1 cellular context compared by ENCODE assay signal in the genomic region with DNA sequence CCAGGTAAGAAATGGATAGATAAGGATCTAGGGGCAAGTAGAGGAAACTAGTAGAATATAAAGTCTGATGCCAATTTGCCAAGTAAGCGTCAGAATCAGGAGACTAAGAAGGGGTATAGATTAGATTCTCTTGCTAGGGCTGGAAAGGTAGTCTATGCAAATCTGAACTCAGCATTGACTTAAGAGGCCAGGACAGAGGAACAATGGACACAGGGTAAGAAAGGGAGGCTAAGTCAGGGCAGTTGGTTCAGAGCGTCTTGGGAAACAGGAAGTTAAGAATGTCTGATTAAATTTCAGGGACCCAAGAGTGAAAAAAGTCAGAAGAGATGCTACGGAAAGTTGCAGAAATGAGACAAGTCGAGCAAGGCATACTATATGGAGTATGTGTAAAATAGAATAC.
TF ChIP-seq lines count a peak whose summit lies in the region.

No MANE protein-coding gene starts in this region.

TF ChIP-seq in WTC11, 78 proteins besides CTCF, POLR2A, EP300 and RAD21 (continued from another document):
- no peak for TF ChIP-seq SOX15 (CRISPR knock-in tag; IDR thresholded peaks at IDR 0.05)
- no peak for TF ChIP-seq GABPB1 (CRISPR knock-in tag; IDR thresholded peaks at IDR 0.05)
- no peak for TF ChIP-seq JAZF1 (CRISPR knock-in tag; IDR thresholded peaks at IDR 0.05)
- TF ChIP-seq SMAD4 (CRISPR knock-in tag; IDR thresholded peaks at IDR 0.05): no peak
- no peak for TF ChIP-seq SMAD3 (CRISPR knock-in tag; IDR thresholded peaks at IDR 0.05; ENCODE audit: borderline replicate concordance)
- TF ChIP-seq KAT7 (CRISPR knock-in tag; IDR thresholded peaks at IDR 0.05; ENCODE audit: borderline replicate concordance): no peak
- no peak for TF ChIP-seq CREB1 (CRISPR knock-in tag; IDR thresholded peaks at IDR 0.05)
- TF ChIP-seq NR3C1 (CRISPR knock-in tag; conservative IDR thresholded peaks at IDR 0.05; ENCODE audit: low read depth): no peak
- no peak for TF ChIP-seq ZNF416 (CRISPR knock-in tag; IDR thresholded peaks at IDR 0.05)
- no peak for TF ChIP-seq ZNF219 (CRISPR knock-in tag; IDR thresholded peaks at IDR 0.05; ENCODE audit: borderline replicate concordance)
- no peak for TF ChIP-seq NFATC4 (CRISPR knock-in tag; IDR thresholded peaks at IDR 0.05)
